ENCODE assay signal across 1 cellular context in the genomic region with DNA sequence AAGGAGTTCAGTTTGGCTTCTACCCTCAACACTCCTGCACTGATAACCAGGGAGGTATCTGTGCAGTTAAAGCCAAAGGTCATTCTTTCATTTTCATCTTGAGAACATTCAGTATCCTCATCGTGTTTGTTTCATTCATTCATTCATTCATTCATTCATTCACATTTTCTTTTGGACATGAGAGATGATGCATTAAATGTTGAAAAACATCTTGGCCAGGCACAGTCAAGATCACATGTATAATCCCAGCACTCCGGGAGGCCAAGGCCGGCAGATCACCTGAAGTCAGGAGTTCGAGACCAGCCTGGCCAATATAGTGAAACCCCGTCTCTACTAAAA.
TF ChIP-seq lines count a peak whose summit lies in the region.

No MANE protein-coding gene starts in this region.

TF ChIP-seq in HepG2, 621 proteins besides CTCF, POLR2A, EP300 and RAD21 (continued from another document):
- TF ChIP-seq, protein P1, sequence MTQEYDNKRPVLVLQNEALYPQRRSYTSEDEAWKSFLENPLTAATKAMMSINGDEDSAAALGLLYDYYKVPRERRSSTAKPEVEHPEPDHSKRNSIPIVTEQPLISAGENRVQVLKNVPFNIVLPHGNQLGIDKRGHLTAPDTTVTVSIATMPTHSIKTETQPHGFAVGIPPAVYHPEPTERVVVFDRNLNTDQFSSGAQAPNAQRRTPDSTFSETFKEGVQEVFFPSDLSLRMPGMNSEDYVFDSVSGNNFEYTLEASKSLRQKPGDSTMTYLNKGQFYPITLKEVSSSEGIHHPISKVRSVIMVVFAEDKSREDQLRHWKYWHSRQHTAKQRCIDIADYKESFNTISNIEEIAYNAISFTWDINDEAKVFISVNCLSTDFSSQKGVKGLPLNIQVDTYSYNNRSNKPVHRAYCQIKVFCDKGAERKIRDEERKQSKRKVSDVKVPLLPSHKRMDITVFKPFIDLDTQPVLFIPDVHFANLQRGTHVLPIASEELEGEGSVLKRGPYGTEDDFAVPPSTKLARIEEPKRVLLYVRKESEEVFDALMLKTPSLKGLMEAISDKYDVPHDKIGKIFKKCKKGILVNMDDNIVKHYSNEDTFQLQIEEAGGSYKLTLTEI (CRISPR knock-in tag; conservative IDR thresholded peaks at IDR 0.05) = no peak
- TF ChIP-seq, protein P2, sequence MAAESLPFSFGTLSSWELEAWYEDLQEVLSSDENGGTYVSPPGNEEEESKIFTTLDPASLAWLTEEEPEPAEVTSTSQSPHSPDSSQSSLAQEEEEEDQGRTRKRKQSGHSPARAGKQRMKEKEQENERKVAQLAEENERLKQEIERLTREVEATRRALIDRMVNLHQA (CRISPR knock-in tag; IDR thresholded peaks at IDR 0.05) = no peak
- TF ChIP-seq, protein P3, sequence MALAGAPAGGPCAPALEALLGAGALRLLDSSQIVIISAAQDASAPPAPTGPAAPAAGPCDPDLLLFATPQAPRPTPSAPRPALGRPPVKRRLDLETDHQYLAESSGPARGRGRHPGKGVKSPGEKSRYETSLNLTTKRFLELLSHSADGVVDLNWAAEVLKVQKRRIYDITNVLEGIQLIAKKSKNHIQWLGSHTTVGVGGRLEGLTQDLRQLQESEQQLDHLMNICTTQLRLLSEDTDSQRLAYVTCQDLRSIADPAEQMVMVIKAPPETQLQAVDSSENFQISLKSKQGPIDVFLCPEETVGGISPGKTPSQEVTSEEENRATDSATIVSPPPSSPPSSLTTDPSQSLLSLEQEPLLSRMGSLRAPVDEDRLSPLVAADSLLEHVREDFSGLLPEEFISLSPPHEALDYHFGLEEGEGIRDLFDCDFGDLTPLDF (CRISPR knock-in tag; IDR thresholded peaks at IDR 0.05) = no peak
